8 cellular contexts compared by ENCODE assay signal in genomic region chr15:73994912-73995622, GRCh38. TPM values are rescaled to one million over a fixed set of nuclear protein-coding genes. Genes with fewer than 3 reads are reported as not detected.
A peak's percentile ranks its signal among the peaks of the same experiment; 100 is the strongest.
DNase-seq lines count a peak whose midpoint lies in the region; ATAC-seq, FAIRE-seq and TF ChIP-seq lines count a peak whose summit lies in the region.

No MANE protein-coding gene starts in this region.

- H3K9ac ChIP-seq in ES-I3 (ENCODE audit: low read depth, low read length) (peak overlapping the region; percentile 70), K562 (ENCODE audit: insufficient read depth in 1 of 2, low read depth in 2 of 2, low read length in 2 of 2) (peak overlapping the region; percentile 86 to 97), stomach smooth muscle (ENCODE audit: low read length in 2 of 2) (peak overlapping the region; percentile 91 to 95)

- peaks cover 52% of the 10 kb centered on the region for H3K79me2 ChIP-seq in K562 (ENCODE audit: control insufficient read depth, insufficient read depth, low read length)

- TF ChIP-seq RAD21 in K562 (CRISPR knock-in tag; conservative IDR thresholded peaks at IDR 0.05 in 1 of 2, IDR thresholded peaks at IDR 0.05 in 1 of 2), result no peak

- intact Hi-C loops in K562 (cut with micrococcal nuclease) (loop anchor here (5.0 to 10.0 kb wide), 2 partner anchors 42 to 620 kb away; partner anchors contain the start of gene CLK3), left colon (cut with DNase I, micrococcal nuclease) (no loop called here)

- H3K4me3 ChIP-seq in K562, result peak overlapping the region; percentile 94
- H3K4me3 ChIP-seq in stomach smooth muscle (ENCODE audit: low read length in 2 of 2), result peak overlapping the region; percentile 77 to 98

- 0% methylated on average over 12 of the region's 18 CpGs for WGBS in K562 (ENCODE audit: insufficient coverage, low coverage, missing lambda C conversion rate)

- TF ChIP-seq EP300 in K562 (IDR thresholded peaks at IDR 0.05; ENCODE audit: low read length), result no peak

- no peak for TF ChIP-seq CTCF in K562 (IDR thresholded peaks at IDR 0.05 in 2 of 3, conservative IDR thresholded peaks at IDR 0.05 in 1 of 3; ENCODE audit: insufficient read depth in 2 of 3, low read depth in 1 of 3, low read length in 3 of 3)

- in situ Hi-C loops in K562 (cut with MboI), result no loop called here

- no peak; the same call in 1 of the 2 replicates for TF ChIP-seq POLR2A in K562 (conservative IDR thresholded peaks at IDR 0.05)

- H4K20me1 ChIP-seq in K562 (replicated peaks; ENCODE audit: control insufficient read depth, insufficient read depth, low read length), result no peaks in the 10 kb centered on the region

- no peaks in the 10 kb centered on the region; a peak in 1 of 5 replicates for H3K27me3 ChIP-seq in K562 (ENCODE audit: control insufficient read depth in 2 of 2, insufficient read depth in 2 of 2, low read length in 2 of 2)
- no peaks in the 10 kb centered on the region for H3K27me3 ChIP-seq in stomach smooth muscle (ENCODE audit: control insufficient read depth in 1 of 2, insufficient read depth in 2 of 2, low read length in 2 of 2)

- H3K27ac ChIP-seq in K562 (ENCODE audit: extremely low read depth, low read depth, low read length) (peak overlapping the region; percentile 80), stomach smooth muscle (ENCODE audit: low read length) (peak overlapping the region; percentile 89)

- ATAC-seq in K562 (peak; percentile 6), left colon (peak; percentile 26), GM18498 (IDR thresholded peaks at IDR 0.05; ENCODE audit: unreplicated experiment) (no peak)

- H3K9me1 ChIP-seq in K562 (ENCODE audit: control insufficient read depth, insufficient read depth, low read length), result no peaks in the 10 kb centered on the region

- CTCF ChIA-PET in K562 (lab: Yijun Ruan, JAX; ENCODE audit: low intra/inter-chr PET ratio), result no interaction called here

- POLR2A ChIA-PET in K562 (lab: Yijun Ruan, JAX), result interaction anchor here (0.6 to 1.2 kb wide), 3 partner anchors 10 to 729 kb away, joined by 3 to 4 read pairs (median 3); no protein-coding TSS in a partner anchor

- DNase-seq in M059J (ENCODE audit: low read depth) (peak; percentile 50), K562 (ENCODE audit: extremely low read depth in 1 of 4, low spot score in 3 of 4) (peak; percentile 28 to 33 (median 30)), left colon (peak in 1 of 2 donors; percentile 51), NCI-H2196 treated with DMSO at 0.1 percent for 48 hours (lab: John Stamatoyannopoulos, UW; ENCODE audit: unreplicated experiment) (no peak), DMS79 (lab: John Stamatoyannopoulos, UW) (no peak)

- H3K9me3 ChIP-seq in ES-I3 (ENCODE audit: control insufficient read depth, insufficient read depth, low read length) (no peaks in the 10 kb centered on the region), K562 (replicated peaks; ENCODE audit: control insufficient read depth, insufficient read depth, low read depth, low read length) (no peaks in the 10 kb centered on the region), stomach smooth muscle (ENCODE audit: control insufficient read depth in 2 of 2, low read length in 2 of 2) (no peaks in the 10 kb centered on the region)

- peak overlapping the region; percentile 50 for H2AFZ ChIP-seq in K562 (ENCODE audit: low read depth, low read length)

- peak; percentile 48 for FAIRE-seq in K562 (lab: Jason Lieb, UNC)

- peak overlapping the region; percentile 98 for H3K4me2 ChIP-seq in K562 (ENCODE audit: insufficient read depth, low read length)

- peaks cover 11% of the 10 kb centered on the region; the same call in 1 of the 2 replicates for H3K36me3 ChIP-seq in ES-I3 (ENCODE audit: insufficient read depth, low read length)
- peaks cover 25% of the 10 kb centered on the region for H3K36me3 ChIP-seq in K562 (ENCODE audit: control insufficient read depth, insufficient read depth, low read length)
- H3K36me3 ChIP-seq in stomach smooth muscle (ENCODE audit: control insufficient read depth in 2 of 2, insufficient read depth in 2 of 2, low read length in 2 of 2), result peaks cover 9 to 13% of the 10 kb centered on the region in 2 donors

- BruUV-seq in K562 (replicated peaks; lab: Mats Ljungman, UMichigan), result TSS peak; percentile 50

- peaks cover 8% of the 10 kb centered on the region; the same call in 1 of the 2 replicates for H3K4me1 ChIP-seq in ES-I3 (ENCODE audit: insufficient read depth, low read length)
- peaks cover 31 to 44% of the 10 kb centered on the region in 2 experiments for H3K4me1 ChIP-seq in K562 (replicated peaks in 1 of 2; ENCODE audit: control insufficient read depth in 2 of 2, insufficient read depth in 2 of 2, low read length in 2 of 2)
- peaks cover 59% of the 10 kb centered on the region for H3K4me1 ChIP-seq in stomach smooth muscle (ENCODE audit: control insufficient read depth, insufficient read depth, low read length)

TF ChIP-seq in K562, 482 proteins besides CTCF, POLR2A, EP300 and RAD21 (continues in another document):
- TF ChIP-seq ZSCAN32 (CRISPR knock-in tag; IDR thresholded peaks at IDR 0.05), result no peak
- peak; percentile 24; the same call in 1 of the 2 replicates for TF ChIP-seq RBFOX2 (IDR thresholded peaks at IDR 0.05; ENCODE audit: low read depth, low read length)
- TF ChIP-seq SMC3 (conservative IDR thresholded peaks at IDR 0.05; ENCODE audit: insufficient read depth, low read depth, low read length), result no peak
- TF ChIP-seq PHB (CRISPR knock-in tag; IDR thresholded peaks at IDR 0.05), result no peak
- no peak for TF ChIP-seq CHD2 (IDR thresholded peaks at IDR 0.05; ENCODE audit: low read depth, low read length)
- TF ChIP-seq GTF2F1 (IDR thresholded peaks at IDR 0.05; ENCODE audit: low read depth, low read length), result no peak
- TF ChIP-seq NFIC (IDR thresholded peaks at IDR 0.05), result peak; percentile 82
- TF ChIP-seq MAFG (tag; conservative IDR thresholded peaks at IDR 0.05), result no peak
- no peak for TF ChIP-seq ZNF551 (CRISPR knock-in tag; IDR thresholded peaks at IDR 0.05)
- TF ChIP-seq ZFX (CRISPR knock-in tag; IDR thresholded peaks at IDR 0.05), result peak; percentile 51
- TF ChIP-seq MCM2 (IDR thresholded peaks at IDR 0.05; ENCODE audit: low read depth), result no peak
- peak; percentile 55 for TF ChIP-seq SAP30 (IDR thresholded peaks at IDR 0.05; ENCODE audit: borderline replicate concordance, insufficient read depth, low read depth, low read length, poor library complexity, severe bottlenecking)
- TF ChIP-seq ZBTB7A (IDR thresholded peaks at IDR 0.05; ENCODE audit: borderline replicate concordance, control insufficient read depth, low read depth, low read length), result no peak; the same call in 1 of the 2 replicates

RNA-seq across cellular contexts. Expression of gene PML, which starts 0.6 kb away (rescaled TPM):
- 24.5 and 74.6 TPM in 2 replicates for total RNA-seq in M059J (2014; rRNA removed; shearing (Covaris generic))
- 30.2 and 56.1 TPM in 2 replicates for total RNA-seq in K562 (2011; cell fraction: chromatin; rRNA removed; ENCODE audit: low replicate concordance)
- total RNA-seq in K562 (2011; cell fraction: nucleolus; rRNA removed), result 36.8 and 39.2 TPM in 2 replicates
- 35.0 and 53.2 TPM in 2 replicates for total RNA-seq in K562 (2011; cell fraction: nucleoplasm; rRNA removed)
- total RNA-seq in K562 (2014; rRNA removed) (14.4 and 20.2 TPM in 2 replicates), K562 (2014; rRNA removed; fragmentation: Illumina TruSeq; extraction: Trizol) (6.0 and 6.6 TPM in 2 replicates), K562 (2015; rRNA removed; fragmentation: Illumina TruSeq; extraction: Trizol) (9.7 and 10.1 TPM in 2 replicates), K562 (2021) (44.4 and 50.7 TPM in 2 replicates), left colon (10 to 100 TPM; 26.6 to 28.5 TPM)
- polyA plus RNA-seq in K562 (2011; rRNA removed) (6.6 and 11.3 TPM in 2 replicates), K562 (2014; fragmentation: Illumina TruSeq; extraction: Trizol) (20.7 and 28.3 TPM in 2 replicates), K562 (2014; fragmentation: Nextera tagmentation; extraction: Ambion mirVana) (1 to 10 TPM; 5.0 to 5.4 TPM), K562 (2014; rRNA removed) (14.0 and 16.2 TPM in 2 replicates)
- polyA plus RNA-seq in K562 (2011; cell fraction: cytosol; rRNA removed), result 10.6 and 17.0 TPM in 2 replicates
- 22.7 and 36.6 TPM in 2 replicates for polyA plus RNA-seq in K562 (2011; cell fraction: nucleus; rRNA removed)
- 33.2 and 45.0 TPM in 2 replicates for polyA plus RNA-seq in K562 (2012)
- 8.2 and 9.8 TPM in 2 replicates for polyA minus RNA-seq in K562 (2011; rRNA and poly(A)+ RNA removed)
- polyA minus RNA-seq in K562 (2011; cell fraction: cytosol; rRNA and poly(A)+ RNA removed), result 31.2 and 50.2 TPM in 2 replicates
- polyA minus RNA-seq in K562 (2011; cell fraction: nucleus; rRNA and poly(A)+ RNA removed), result 12.3 and 12.9 TPM in 2 replicates

RNA-seq across cellular contexts. Expression of gene STOML1, which starts 3.0 kb away (rescaled TPM):
- 12.5 and 19.9 TPM in 2 replicates for total RNA-seq in M059J (2014; rRNA removed; shearing (Covaris generic))
- 10.7 and 18.8 TPM in 2 replicates for total RNA-seq in K562 (2011; cell fraction: chromatin; rRNA removed; ENCODE audit: low replicate concordance)
- 18.3 and 19.3 TPM in 2 replicates for total RNA-seq in K562 (2011; cell fraction: nucleolus; rRNA removed)
- 14.7 and 18.3 TPM in 2 replicates for total RNA-seq in K562 (2011; cell fraction: nucleoplasm; rRNA removed)
- total RNA-seq in K562 (2014; rRNA removed) (9.7 and 9.9 TPM in 2 replicates), K562 (2014; rRNA removed; fragmentation: Illumina TruSeq; extraction: Trizol) (1.2 and 2.1 TPM in 2 replicates), K562 (2015; rRNA removed; fragmentation: Illumina TruSeq; extraction: Trizol) (4.6 and 5.3 TPM in 2 replicates), K562 (2021) (9.6 and 10.3 TPM in 2 replicates), left colon (10 to 100 TPM; 10.9 to 15.4 TPM)
- polyA plus RNA-seq in K562 (2011; rRNA removed) (4.9 and 7.1 TPM in 2 replicates), K562 (2014; fragmentation: Illumina TruSeq; extraction: Trizol) (3.5 and 5.2 TPM in 2 replicates), K562 (2014; fragmentation: Nextera tagmentation; extraction: Ambion mirVana) (under 1 TPM; 0.25 to 0.53 TPM), K562 (2014; rRNA removed) (6.9 and 8.9 TPM in 2 replicates)
- 8.1 and 16.7 TPM in 2 replicates for polyA plus RNA-seq in K562 (2011; cell fraction: cytosol; rRNA removed)
- 14.1 and 18.4 TPM in 2 replicates for polyA plus RNA-seq in K562 (2011; cell fraction: nucleus; rRNA removed)
- polyA plus RNA-seq in K562 (2012), result 5.9 and 11.3 TPM in 2 replicates
- polyA minus RNA-seq in K562 (2011; rRNA and poly(A)+ RNA removed), result 2.9 and 3.5 TPM in 2 replicates
- 2.7 and 5.1 TPM in 2 replicates for polyA minus RNA-seq in K562 (2011; cell fraction: cytosol; rRNA and poly(A)+ RNA removed)
- 5.9 and 7.2 TPM in 2 replicates for polyA minus RNA-seq in K562 (2011; cell fraction: nucleus; rRNA and poly(A)+ RNA removed)

Comparison
In these comparisons a context has a peak if more than half of its experiments do, and no peak if none do; other contexts are left out.
1. DNase-seq: peak in M059J (single experiment) and K562 (4 of 4); none in NCI-H2196 treated with DMSO at 0.1 percent for 48 hours (single experiment) and DMS79 (single experiment).
2. Peak in every context shown above with its lines, with median percentiles within 50 percentile points of each other: H3K9ac ChIP-seq.